ENCODE assay signal across 10 cellular contexts in the genomic region with DNA sequence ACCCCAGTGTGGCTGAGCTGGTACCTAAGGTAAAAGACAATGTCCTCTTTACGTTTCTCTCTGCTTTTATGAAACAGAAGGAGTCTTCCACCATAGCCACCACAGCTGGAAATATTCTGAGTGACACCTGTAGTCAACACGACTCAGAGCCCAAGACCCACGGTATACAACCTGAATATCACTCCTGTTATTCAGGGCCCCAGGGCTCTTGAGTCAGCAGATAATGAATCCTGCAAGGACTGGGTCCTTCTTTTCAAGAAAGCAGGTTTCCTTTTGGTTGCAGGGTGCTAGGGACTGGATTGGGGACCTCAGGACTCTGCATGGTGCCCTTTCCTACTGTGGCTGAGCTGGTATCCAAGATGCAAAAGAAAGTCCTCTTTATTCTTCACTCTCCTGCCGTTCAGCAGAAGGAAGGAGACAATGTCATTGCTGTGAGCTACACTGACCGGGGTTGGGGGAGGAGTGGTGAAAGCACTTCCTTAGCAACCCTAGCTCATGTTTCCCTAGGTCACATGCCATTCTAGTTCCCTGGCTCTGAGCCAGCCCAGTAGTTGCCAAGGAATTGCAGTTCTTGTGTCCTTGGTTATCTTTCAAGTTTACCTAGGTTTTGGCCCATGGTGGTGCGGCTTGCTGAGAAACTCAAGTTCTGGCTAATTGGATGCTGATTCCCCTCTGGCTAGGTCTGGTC. TPM values are rescaled to one million over a fixed set of nuclear protein-coding genes. Genes with fewer than 3 reads are reported as not detected.
DNase-seq lines count a peak whose midpoint lies in the region; ATAC-seq and TF ChIP-seq lines count a peak whose summit lies in the region.
"Had no signal": no experiment of that assay in that cellular context is flagged by ENCODE, and none has a peak within 500 bp of the region (broad histone marks: within the 10 kb centered on the region; RNA-seq: fewer than 3 reads in every experiment).

No MANE protein-coding gene starts in this region.

- no peak for TF ChIP-seq POLR2A in GM18505 (IDR thresholded peaks at IDR 0.05; ENCODE audit: borderline replicate concordance, extremely low read depth, insufficient read depth, insufficient read length)

- no peaks in the 10 kb centered on the region for H3K9me3 ChIP-seq in A673 (ENCODE audit: low read depth, low read length, poor library complexity, severe bottlenecking)
- H3K9me3 ChIP-seq in CD8-positive, alpha-beta memory T cell (ENCODE audit: low read length) = no peaks in the 10 kb centered on the region
- H3K9me3 ChIP-seq: HAP-1, uterus had no signal

- H3K9me3 Mint-ChIP-seq in MCF 10A (ENCODE audit: unreplicated experiment) = peaks cover 10% of the 10 kb centered on the region
- peaks cover 10 to 26% (median 12%) of the 10 kb centered on the region in 5 donors for H3K9me3 Mint-ChIP-seq in CD8-positive, alpha-beta memory T cell

- H3K36me3 Mint-ChIP-seq in MCF 10A (ENCODE audit: insufficient read depth, unreplicated experiment) = no peaks in the 10 kb centered on the region
- H3K36me3 Mint-ChIP-seq in CD8-positive, alpha-beta memory T cell = no peaks in the 10 kb centered on the region

- H3K36me3 ChIP-seq in A673 (ENCODE audit: insufficient read depth, low read length, poor library complexity, severe bottlenecking) = no peaks in the 10 kb centered on the region
- H3K36me3 ChIP-seq in CD8-positive, alpha-beta memory T cell (ENCODE audit: insufficient read depth, low read length) = no peaks in the 10 kb centered on the region
- H3K36me3 ChIP-seq: HAP-1, uterus had no signal

- DNase-seq in A673 (ENCODE audit: low spot score) (peak; percentile 9), M059J (ENCODE audit: low read depth) (peak; percentile 42), MCF 10A (ENCODE audit: unreplicated experiment) (peak; percentile 90), kidney glomerular epithelial cell (lab: John Stamatoyannopoulos, UW) (peak; percentile 58), NAMALWA (ENCODE audit: low spot score) (no peak)
- DNase-seq in CD8-positive, alpha-beta memory T cell = no peak
- no peak for DNase-seq in stimulated activated CD4-positive, alpha-beta T cell treated with anti-CD3 and anti-CD28 coated beads, Interleukin-15, amount 100 ng/mL, for 24 hours
- DNase-seq: uterus had no signal

- no peak overlapping the region for H3K4me3 Mint-ChIP-seq in MCF 10A (ENCODE audit: unreplicated experiment)
- no peak overlapping the region for H3K4me3 Mint-ChIP-seq in CD8-positive, alpha-beta memory T cell

- H3K27ac ChIP-seq in A673 (ENCODE audit: low read depth, low read length, poor library complexity, severe bottlenecking) = no peak overlapping the region
- no peak overlapping the region for H3K27ac ChIP-seq in CD8-positive, alpha-beta memory T cell (ENCODE audit: low read depth, low read length)
- H3K27ac ChIP-seq: uterus had no signal

- POLR2A ChIA-PET in A673 (lab: Charles Lee; ENCODE audit: low non-redundant PET) = no interaction called here
- POLR2A ChIA-PET in MCF 10A (lab: Yijun Ruan, JAX) = interaction anchor here (0.9 to 1.1 kb wide), 2 partner anchors 62 to 79 kb away, joined by 3 read pairs; no protein-coding TSS in a partner anchor
- POLR2A ChIA-PET in CD8-positive, alpha-beta memory T cell (lab: Charles Lee) = no interaction called here

- BruUV-seq in A673 (replicated peaks; lab: Mats Ljungman, UMichigan) (no TSS peak), MCF 10A (replicated peaks; lab: Mats Ljungman, UMichigan) (no TSS peak)

- H3K27me3 ChIP-seq in A673 (replicated peaks; ENCODE audit: insufficient read depth, low read depth, low read length, poor library complexity) = no peaks in the 10 kb centered on the region
- no peaks in the 10 kb centered on the region for H3K27me3 ChIP-seq in CD8-positive, alpha-beta memory T cell (ENCODE audit: insufficient read depth, low read length, poor library complexity, severe bottlenecking)
- H3K27me3 ChIP-seq: uterus had no signal

- intact Hi-C loops in A673 (cut with micrococcal nuclease; ENCODE audit: unreplicated experiment) = no loop called here
- intact Hi-C loops in MCF 10A (cut with micrococcal nuclease) = no loop called here

- no peak for TF ChIP-seq CTCF in A673 (conservative IDR thresholded peaks at IDR 0.05; ENCODE audit: low read depth, low read length)
- TF ChIP-seq CTCF in MCF 10A (IDR thresholded peaks at IDR 0.05; ENCODE audit: unreplicated experiment) = no peak

- H3K4me3 ChIP-seq in A673 (ENCODE audit: low read depth, low read length, poor library complexity, severe bottlenecking) = no peak overlapping the region
- H3K4me3 ChIP-seq in CD8-positive, alpha-beta memory T cell (ENCODE audit: low read length) = no peak overlapping the region
- H3K4me3 ChIP-seq: HAP-1, uterus had no signal

- no peaks in the 10 kb centered on the region for H3K27me3 Mint-ChIP-seq in MCF 10A (ENCODE audit: insufficient read depth, unreplicated experiment)
- H3K27me3 Mint-ChIP-seq in CD8-positive, alpha-beta memory T cell = peaks cover 0 to 2% of the 10 kb centered on the region in 2 donors

- CTCF ChIA-PET in A673 (lab: Charles Lee) = no interaction called here
- CTCF ChIA-PET in MCF 10A (lab: Yijun Ruan, JAX) = interaction anchor here (0.6 kb wide), 1 partner anchor 753 kb away, joined by 3 read pairs; no protein-coding TSS in a partner anchor
- CTCF ChIA-PET in CD8-positive, alpha-beta memory T cell (lab: Charles Lee) = no interaction called here

- H3K4me1 Mint-ChIP-seq in MCF 10A (ENCODE audit: insufficient read depth, unreplicated experiment) = no peaks in the 10 kb centered on the region
- no peaks in the 10 kb centered on the region for H3K4me1 Mint-ChIP-seq in CD8-positive, alpha-beta memory T cell

- H3K4me1 ChIP-seq in A673 (ENCODE audit: insufficient read depth, low read length, poor library complexity, severe bottlenecking) = no peaks in the 10 kb centered on the region
- no peaks in the 10 kb centered on the region for H3K4me1 ChIP-seq in CD8-positive, alpha-beta memory T cell (ENCODE audit: insufficient read depth, low read length)
- H3K4me1 ChIP-seq: HAP-1, uterus had no signal

- no peak overlapping the region for H3K27ac Mint-ChIP-seq in MCF 10A (ENCODE audit: low read depth, unreplicated experiment)
- H3K27ac Mint-ChIP-seq in CD8-positive, alpha-beta memory T cell = no peak overlapping the region

- ATAC-seq in GM18505 (IDR thresholded peaks at IDR 0.05; ENCODE audit: unreplicated experiment) = no peak

RNA-seq across cellular contexts. Expression of a gene that starts 23.7 kb away (rescaled TPM):
- total RNA-seq in A673 (2021) (0.11 and 0.46 TPM in 2 replicates), MCF 10A (2022) (not detected in 2 replicates)
- total RNA-seq in M059J (2014; rRNA removed; shearing (Covaris generic)) = 0.44 and 2.1 TPM in 2 replicates
- not detected for total RNA-seq in CD8-positive, alpha-beta memory T cell
- not detected for polyA plus RNA-seq in CD8-positive, alpha-beta memory T cell

Comparison
In these comparisons a context has a peak if more than half of its experiments do, and no peak if none do; other contexts are left out.
1. DNase-seq: peak in A673 (single experiment), M059J (single experiment), MCF 10A (single experiment) and kidney glomerular epithelial cell (single experiment); none in CD8-positive, alpha-beta memory T cell (0 of 5), NAMALWA (single experiment) and stimulated activated CD4-positive, alpha-beta T cell treated with anti-CD3 and anti-CD28 coated beads, Interleukin-15, amount 100 ng/mL, for 24 hours (single experiment).